13 cellular contexts compared by ENCODE assay signal in the genomic region with DNA sequence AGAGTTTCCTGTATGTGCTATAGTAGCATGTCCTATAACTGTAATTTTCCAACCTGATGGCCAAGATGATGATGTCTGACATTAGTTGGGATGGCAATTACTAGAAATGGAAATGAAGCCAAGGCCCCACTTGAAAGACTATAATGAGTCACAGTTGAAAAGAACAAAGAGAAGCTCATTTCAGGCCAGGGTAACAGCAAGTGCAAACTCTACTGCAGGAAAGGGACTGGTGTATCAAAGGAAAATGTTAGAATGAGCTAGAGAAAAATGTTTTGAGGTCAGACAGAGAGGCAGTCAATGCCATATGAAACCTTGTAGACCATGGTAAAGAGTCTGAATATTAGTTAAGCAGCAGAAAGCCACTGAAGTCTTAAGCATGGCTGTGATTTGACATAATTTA.
A peak's percentile ranks its signal among the peaks of the same experiment; 100 is the strongest.
DNase-seq lines count a peak whose midpoint lies in the region; ATAC-seq, FAIRE-seq and TF ChIP-seq lines count a peak whose summit lies in the region.
"Had no signal": no experiment of that assay in that cellular context is flagged by ENCODE, and none has a peak within 500 bp of the region (broad histone marks: within the 10 kb centered on the region; RNA-seq: fewer than 3 reads in every experiment).

No MANE protein-coding gene starts in this region.

- no peaks in the 10 kb centered on the region for H3K4me1 ChIP-seq in endothelial cell of umbilical vein (ENCODE audit: control insufficient read depth, extremely low read depth, insufficient read depth, low read length)

- no peak overlapping the region for H2AFZ ChIP-seq in endothelial cell of umbilical vein (ENCODE audit: low read depth, low read length)

- CTCF ChIA-PET in endothelial cell of umbilical vein (lab: Charles Lee), result interaction anchor here (1.0 to 1.6 kb wide), 3 partner anchors 12 to 301 kb away, joined by 3 to 5 read pairs (median 4); no protein-coding TSS in a partner anchor
- CTCF ChIA-PET in CD4-positive, alpha-beta T cell (lab: Charles Lee), result no interaction called here

- no peak overlapping the region for H3K4me2 ChIP-seq in endothelial cell of umbilical vein (ENCODE audit: insufficient read depth, low read length)

- FAIRE-seq in GM18507 (lab: Jason Lieb, UNC) (peak; percentile 64), endothelial cell of umbilical vein (lab: Jason Lieb, UNC) (peak; percentile 8)

- peaks cover 9% of the 10 kb centered on the region for H3K4me1 Mint-ChIP-seq in CD4-positive, alpha-beta T cell (ENCODE audit: low read depth)

- H3K79me2 ChIP-seq in endothelial cell of umbilical vein (ENCODE audit: control insufficient read depth, insufficient read depth, low read length), result no peaks in the 10 kb centered on the region

- H4K20me1 ChIP-seq in endothelial cell of umbilical vein (replicated peaks; ENCODE audit: control insufficient read depth, extremely low read depth, insufficient read depth, low read length), result no peaks in the 10 kb centered on the region

- no peaks in the 10 kb centered on the region for H3K27me3 Mint-ChIP-seq in CD4-positive, alpha-beta T cell

- peaks cover 3% of the 10 kb centered on the region for H3K9me1 ChIP-seq in endothelial cell of umbilical vein (replicated peaks; ENCODE audit: control insufficient read depth, extremely low read depth, insufficient read depth, low read length)

- H3K4me3 Mint-ChIP-seq in CD4-positive, alpha-beta T cell, result no peak overlapping the region
- H3K4me3 Mint-ChIP-seq: HFFc6 had no signal

- dilution Hi-C loops in endothelial cell of umbilical vein (cut with MboI; ENCODE audit: extremely low pct_ligation_motif_present, low sequenced_read_pairs), result no loop called here

- ATAC-seq in GM21529 (IDR thresholded peaks at IDR 0.05; ENCODE audit: unreplicated experiment) (peak; percentile 63), HG03565 (IDR thresholded peaks at IDR 0.05; ENCODE audit: unreplicated experiment) (peak; percentile 77), HG02798 (IDR thresholded peaks at IDR 0.05; ENCODE audit: poor library complexity, unreplicated experiment) (no peak)
- ATAC-seq in activated CD4-positive, CD25-positive, alpha-beta regulatory T cell treated with anti-CD3 and anti-CD28 coated beads, Interleukin-2, amount 50 U/mL, for 24 hours, result no peak
- no peak for ATAC-seq in CD4-positive, alpha-beta T cell (ENCODE audit: poor library complexity)
- ATAC-seq: left cardiac atrium had no signal

- H3K27ac Mint-ChIP-seq in CD4-positive, alpha-beta T cell, result no peak overlapping the region
- H3K27ac Mint-ChIP-seq: HFFc6 had no signal

- no peak overlapping the region for H3K9ac ChIP-seq in endothelial cell of umbilical vein (replicated peaks; ENCODE audit: extremely low read depth, insufficient read depth, low read length)

- TF ChIP-seq CTCF in endothelial cell of umbilical vein (IDR thresholded peaks at IDR 0.05; ENCODE audit: extremely low read depth in 1 of 2, insufficient read depth in 1 of 2, low read depth in 1 of 2, low read length in 2 of 2), result no peak
- TF ChIP-seq CTCF in CD4-positive, alpha-beta T cell (IDR thresholded peaks at IDR 0.05), result no peak

- H3K27ac ChIP-seq in endothelial cell of umbilical vein (ENCODE audit: insufficient read depth, low read depth, low read length), result no peak overlapping the region
- no peak overlapping the region for H3K27ac ChIP-seq in CD4-positive, alpha-beta T cell (ENCODE audit: low read depth, low read length)

- intact Hi-C loops in endothelial cell of umbilical vein (cut with micrococcal nuclease), result no loop called here
- intact Hi-C loops in CD4-positive, alpha-beta T cell (cut with DNase I, micrococcal nuclease), result no loop called here

- no peaks in the 10 kb centered on the region for H3K27me3 ChIP-seq in endothelial cell of umbilical vein (ENCODE audit: control insufficient read depth in 2 of 2, insufficient read depth in 2 of 2, low read length in 2 of 2)
- no peaks in the 10 kb centered on the region for H3K27me3 ChIP-seq in CD4-positive, alpha-beta T cell (ENCODE audit: control insufficient read depth, insufficient read depth, low read length)

- DNase-seq in GM18507 (ENCODE audit: extremely low spot score, insufficient read length, low read depth) (no peak), endothelial cell of umbilical vein (ENCODE audit: low read depth, low spot score) (peak; percentile 80), AG20443 (ENCODE audit: low spot score) (no peak)
- no peak for DNase-seq in CD4-positive, alpha-beta T cell
- DNase-seq: activated T-cell treated with anti-CD3 and anti-CD28 coated beads, Interleukin-2, amount 50 U/mL, for 1 hour; HFFc6; left cardiac atrium; occipital lobe; stimulated activated CD4-positive, alpha-beta T cell treated with anti-CD3 and anti-CD28 coated beads, Interleukin-2, amount 100 ng/mL, for 24 hours had no signal

- no peak for TF ChIP-seq POLR2A in endothelial cell of umbilical vein (IDR thresholded peaks at IDR 0.05; ENCODE audit: low read depth, low read length)

- no peaks in the 10 kb centered on the region for H3K9me3 ChIP-seq in endothelial cell of umbilical vein (replicated peaks; ENCODE audit: control insufficient read depth, insufficient read depth, low read length)
- no peaks in the 10 kb centered on the region for H3K9me3 ChIP-seq in CD4-positive, alpha-beta T cell (ENCODE audit: control insufficient read depth, low read length)

- no peaks in the 10 kb centered on the region for H3K9me3 Mint-ChIP-seq in CD4-positive, alpha-beta T cell
- H3K9me3 Mint-ChIP-seq: HFFc6 had no signal

- H3K36me3 Mint-ChIP-seq in CD4-positive, alpha-beta T cell (ENCODE audit: low read depth), result peaks cover 16% of the 10 kb centered on the region

- no peaks in the 10 kb centered on the region for H3K36me3 ChIP-seq in endothelial cell of umbilical vein (ENCODE audit: control insufficient read depth in 2 of 2, extremely low read depth in 1 of 2, insufficient read depth in 2 of 2, low read length in 2 of 2)

- no peak overlapping the region for H3K4me3 ChIP-seq in endothelial cell of umbilical vein (replicated peaks in 1 of 3; ENCODE audit: insufficient read depth in 1 of 3, low read depth in 1 of 3, low read length in 3 of 3)

- POLR2A ChIA-PET in endothelial cell of umbilical vein (lab: Charles Lee), result no interaction called here
- POLR2A ChIA-PET in CD4-positive, alpha-beta T cell (lab: Charles Lee), result no interaction called here

- BruUV-seq in endothelial cell of umbilical vein (replicated peaks; lab: Mats Ljungman, UMichigan), result no TSS peak

TF ChIP-seq in endothelial cell of umbilical vein, 7 proteins besides CTCF, POLR2A, EP300 and RAD21:
- TF ChIP-seq FOS (IDR thresholded peaks at IDR 0.05; ENCODE audit: borderline replicate concordance, insufficient read depth, low read length) (no peak), EZH2 (IDR thresholded peaks at IDR 0.05; ENCODE audit: borderline replicate concordance, low read depth, low read length, severe bottlenecking) (no peak), POLR2AphosphoS5 (IDR thresholded peaks at IDR 0.05; ENCODE audit: insufficient read depth, low read depth, low read length) (no peak), GATA2 (IDR thresholded peaks at IDR 0.05; ENCODE audit: insufficient read depth, insufficient read length, low read depth, low read length) (no peak), MYC (IDR thresholded peaks at IDR 0.05; ENCODE audit: low read depth, low read length) (no peak), JUN (IDR thresholded peaks at IDR 0.05; ENCODE audit: borderline replicate concordance, insufficient read depth, insufficient read length, low read depth) (no peak)

Comparison
In these comparisons a context has a peak if more than half of its experiments do, and no peak if none do; other contexts are left out.
1. ATAC-seq: peak in GM21529 (single experiment) and HG03565 (single experiment); none in activated CD4-positive, CD25-positive, alpha-beta regulatory T cell treated with anti-CD3 and anti-CD28 coated beads, Interleukin-2, amount 50 U/mL, for 24 hours (0 of 2), HG02798 (single experiment) and CD4-positive, alpha-beta T cell (single experiment).